14 cellular contexts compared by ENCODE assay signal in genomic region chr15:52257734-52258062, GRCh38. TPM values are rescaled to one million over a fixed set of nuclear protein-coding genes. Genes with fewer than 3 reads are reported as not detected.
DNase-seq lines count a peak whose midpoint lies in the region; ATAC-seq, FAIRE-seq and TF ChIP-seq lines count a peak whose summit lies in the region.
"Had no signal": no experiment of that assay in that cellular context is flagged by ENCODE, and none has a peak within 500 bp of the region (broad histone marks: within the 10 kb centered on the region; RNA-seq: fewer than 3 reads in every experiment).

No MANE protein-coding gene starts in this region.

- peak overlapping the region; percentile 42; the same call in 1 of the 2 replicates for H3K18ac ChIP-seq in H1 (ENCODE audit: extremely low read depth, low read length)

- no peaks in the 10 kb centered on the region for H3K36me3 Mint-ChIP-seq in neural progenitor cell

- no peak overlapping the region for H2BK20ac ChIP-seq in H1 (ENCODE audit: low read length)

- peaks cover 0 to 1% of the 10 kb centered on the region in 2 experiments for H4K20me1 ChIP-seq in H1 (replicated peaks in 1 of 2; ENCODE audit: control insufficient read depth in 1 of 2, insufficient read depth in 2 of 2, low read length in 2 of 2)
- no peaks in the 10 kb centered on the region for H4K20me1 ChIP-seq in neural progenitor cell (ENCODE audit: low read depth)

- peak overlapping the region; percentile 30 for H3K4me3 Mint-ChIP-seq in neural progenitor cell

- H3K9me3 ChIP-seq in H1 (ENCODE audit: insufficient read depth in 2 of 2, low read depth in 1 of 2, low read length in 1 of 2) (no peaks in the 10 kb centered on the region), neural progenitor cell (ENCODE audit: low read depth) (no peaks in the 10 kb centered on the region), stomach (no peaks in the 10 kb centered on the region)
- H3K9me3 ChIP-seq: upper lobe of left lung had no signal

- no peak overlapping the region for H3K23ac ChIP-seq in H1 (ENCODE audit: insufficient read length)

- peaks cover 38% of the 10 kb centered on the region for H3F3A ChIP-seq in neural progenitor cell (ENCODE audit: low read depth)

- DNase-seq in ELR (ENCODE audit: low read depth) (peak; percentile 14), NCI-H2171 (lab: John Stamatoyannopoulos, UW) (peak; percentile 61), H1 (ENCODE audit: low read depth in 1 of 2, low spot score in 2 of 2) (no peak), neural progenitor cell (ENCODE audit: low spot score) (peak; percentile 76), inferior parietal cortex (ENCODE audit: extremely low spot score) (no peak), superior temporal gyrus (ENCODE audit: extremely low spot score) (no peak), stomach (no peak)
- DNase-seq: activated naive CD4-positive, alpha-beta T cell; erythroblast; midbrain; NCI-H2081; upper lobe of left lung had no signal

- H2BK15ac ChIP-seq in H1 (ENCODE audit: low read length), result peak overlapping the region; percentile 84; the same call in 1 of the 2 replicates

- no peaks in the 10 kb centered on the region for H3K27me3 ChIP-seq in H1 (replicated peaks in 1 of 4; ENCODE audit: control insufficient read depth in 3 of 4, extremely low read depth in 1 of 4, insufficient read depth in 3 of 4, low read length in 3 of 4)
- H3K27me3 ChIP-seq in neural progenitor cell, result no peaks in the 10 kb centered on the region
- no peaks in the 10 kb centered on the region for H3K27me3 ChIP-seq in stomach
- H3K27me3 ChIP-seq: upper lobe of left lung had no signal

- H3K79me2 ChIP-seq in H1 (ENCODE audit: control insufficient read depth in 1 of 2, insufficient read depth in 2 of 2, low read length in 2 of 2), result no peaks in the 10 kb centered on the region
- no peaks in the 10 kb centered on the region for H3K79me2 ChIP-seq in neural progenitor cell (ENCODE audit: low read depth)

- H3K4me2 ChIP-seq in H1 (ENCODE audit: insufficient read depth in 1 of 2, low read depth in 2 of 2, low read length in 2 of 2) (no peak overlapping the region), neural progenitor cell (peak overlapping the region; percentile 14)

- CTCF ChIA-PET in H1 (lab: Charles Lee; ENCODE audit: partially characterized antibody), result interaction anchor here (1.1 to 5.6 kb wide), 28 partner anchors 8 to 477 kb away, joined by 3 to 59 read pairs (median 6); partner anchors contain the start of gene ATOSA

- no peak overlapping the region for H3K56ac ChIP-seq in H1 (replicated peaks; ENCODE audit: insufficient read length, low read depth, low read length)

- TF ChIP-seq CTCF in H1 (IDR thresholded peaks at IDR 0.05; ENCODE audit: control extremely low read depth in 1 of 3, insufficient read depth in 1 of 3, low read depth in 1 of 3, low read length in 3 of 3) (no peak), neural progenitor cell (IDR thresholded peaks at IDR 0.05) (no peak), stomach (IDR thresholded peaks at IDR 0.05) (no peak)

- H3K23me2 ChIP-seq in H1 (ENCODE audit: low read depth, low read length), result no peaks in the 10 kb centered on the region

- H2AK5ac ChIP-seq in H1 (ENCODE audit: low read depth, low read length), result no peak overlapping the region

- H3K9me3 Mint-ChIP-seq in neural progenitor cell, result no peaks in the 10 kb centered on the region

- 0 out of 2 replicates have a peak overlapping the region, but pooled peaks have one; percentile 30 for H2BK5ac ChIP-seq in H1 (ENCODE audit: low read depth, low read length)

- H3K27ac ChIP-seq in H1 (ENCODE audit: low read depth, low read length) (no peak overlapping the region), neural progenitor cell (peak overlapping the region; percentile 24), stomach (peak overlapping the region in 1 of 5 donors; percentile 19)

- intact Hi-C loops in stomach (cut with DNase I; ENCODE audit: low total_unique reads), result loop anchor here (10.0 kb wide), 1 partner anchor 477 kb away; no protein-coding TSS in a partner anchor

- no peak for TF ChIP-seq RAD21 in H1 (IDR thresholded peaks at IDR 0.05 in 1 of 2, conservative IDR thresholded peaks at IDR 0.05 in 1 of 2; ENCODE audit: low read depth in 2 of 2, low read length in 2 of 2)

- peaks cover 2% of the 10 kb centered on the region for H3K27me3 Mint-ChIP-seq in neural progenitor cell (ENCODE audit: insufficient read depth, low read depth)

- H2BK12ac ChIP-seq in H1 (ENCODE audit: low read depth, low read length), result peak overlapping the region; percentile 90; the same call in 1 of the 2 replicates

- 89% methylated on average over 5 of the region's 5 CpGs; no CpG with 5 or more reads in 1 of the 2 experiments for WGBS in H1 (ENCODE audit: extremely low coverage in 1 of 2, insufficient coverage in 1 of 2, insufficient read length in 1 of 2, insufficient replicate concordance in 2 of 2, low coverage in 1 of 2, low lambda C conversion rate in 2 of 2, missing lambda C conversion rate in 1 of 2), 2 experiments
- 60 to 74% (median 63%) methylated on average over 5 of the region's 5 CpGs for WGBS in stomach, 5 donors

- H4K91ac ChIP-seq in H1 (replicated peaks; ENCODE audit: insufficient read length, low read length), result no peak overlapping the region

- peak overlapping the region; percentile 46 for H3K4ac ChIP-seq in H1 (replicated peaks; ENCODE audit: insufficient read length, low read depth, low read length)

- POLR2A ChIA-PET in H1 (lab: Charles Lee; ENCODE audit: partially characterized antibody), result interaction anchor here (0.8 to 1.4 kb wide), 5 partner anchors 9 to 478 kb away, joined by 3 to 4 read pairs (median 4); partner anchors contain the start of gene MYO5C

- H3K36me3 ChIP-seq in H1 (ENCODE audit: control insufficient read depth in 2 of 4, insufficient read depth in 4 of 4, low read length in 3 of 4), result peaks cover 2 to 15% (median 8%) of the 10 kb centered on the region in 4 experiments; a peak in 6 of 8 replicates
- H3K36me3 ChIP-seq in neural progenitor cell, result no peaks in the 10 kb centered on the region
- peaks cover 0 to 27% (median 12%) of the 10 kb centered on the region in 4 donors for H3K36me3 ChIP-seq in stomach

- H3K9ac ChIP-seq in H1 (replicated peaks in 1 of 4; ENCODE audit: extremely low read depth in 1 of 4, low read depth in 3 of 4, low read length in 3 of 4) (no peak overlapping the region; a peak in 1 of 7 replicates), neural progenitor cell (no peak overlapping the region)

- H2AFZ ChIP-seq in H1 (ENCODE audit: low read length) (no peak overlapping the region), neural progenitor cell (replicated peaks) (no peak overlapping the region)

- H3K4me3 ChIP-seq in H1 (ENCODE audit: extremely low read depth in 1 of 4, insufficient read depth in 2 of 4, low read depth in 3 of 4, low read length in 4 of 4) (no peak overlapping the region), neural progenitor cell (no peak overlapping the region), stomach (no peak overlapping the region)
- H3K4me3 ChIP-seq: upper lobe of left lung had no signal

- no peak overlapping the region for H2BK120ac ChIP-seq in H1 (replicated peaks; ENCODE audit: low read depth, low read length)

- H3K4me1 ChIP-seq in H1 (replicated peaks in 1 of 4; ENCODE audit: control insufficient read depth in 3 of 4, insufficient read depth in 4 of 4, low read length in 3 of 4) (peaks cover 19 to 25% (median 21%) of the 10 kb centered on the region in 4 experiments), neural progenitor cell (peaks cover 39% of the 10 kb centered on the region), stomach (peaks cover 12 to 55% (median 25%) of the 10 kb centered on the region in 4 donors)

- no peak for FAIRE-seq in H1 (lab: Jason Lieb, UNC)
- FAIRE-seq: G401.6 had no signal

- no peak for ATAC-seq in GM21390 (IDR thresholded peaks at IDR 0.05; ENCODE audit: unreplicated experiment)

- no peak overlapping the region for H4K5ac ChIP-seq in H1 (ENCODE audit: insufficient read length, low read depth, low read length)

- no peak for TF ChIP-seq EP300 in H1 (IDR thresholded peaks at IDR 0.05; ENCODE audit: borderline replicate concordance in 1 of 2, low read depth in 2 of 2, low read length in 2 of 2)
- TF ChIP-seq EP300 in stomach (IDR thresholded peaks at IDR 0.05), result no peak

- H3K27ac Mint-ChIP-seq in neural progenitor cell, result peak overlapping the region; percentile 95

- no peak for TF ChIP-seq POLR2A in H1 (IDR thresholded peaks at IDR 0.05; ENCODE audit: control extremely low read depth in 1 of 2, low read depth in 2 of 2, low read length in 2 of 2)
- TF ChIP-seq POLR2A in stomach (IDR thresholded peaks at IDR 0.05), result no peak

- H3K79me1 ChIP-seq in H1 (ENCODE audit: low read depth, low read length), result no peaks in the 10 kb centered on the region

- no peak overlapping the region for H4K8ac ChIP-seq in H1 (ENCODE audit: extremely low read depth, insufficient read depth, low read length)

- H3K14ac ChIP-seq in H1 (ENCODE audit: insufficient read length), result no peak overlapping the region

- peaks cover 50% of the 10 kb centered on the region for H3K4me1 Mint-ChIP-seq in neural progenitor cell

TF ChIP-seq in H1, 55 proteins besides CTCF, POLR2A, EP300 and RAD21:
- no peak for TF ChIP-seq NANOG (IDR thresholded peaks at IDR 0.05; ENCODE audit: insufficient read depth, low read depth, low read length, poor library complexity, severe bottlenecking)
- no peak for TF ChIP-seq GTF2F1 (IDR thresholded peaks at IDR 0.05; ENCODE audit: borderline replicate concordance, low read depth, low read length)
TF ChIP-seq in H1: peak in this region for 0.

RNA-seq across cellular contexts. Expression of gene MYO5C, which starts 37.9 kb away (rescaled TPM):
- 25.0 and 26.7 TPM in 2 replicates for total RNA-seq in H1 (2021; fragmentation: NEBNext Ultra II Directional; extraction: Animal tissue kit (Norgen Biotek cat#: 25700))
- 7.7 and 8.2 TPM in 2 replicates for polyA plus RNA-seq in H1 (2011; rRNA removed)
- polyA plus RNA-seq in H1 (2011; cell fraction: cytosol; rRNA removed), result 9.7 TPM
- 38.5 TPM for polyA plus RNA-seq in H1 (2011; cell fraction: nucleus; rRNA removed)
- polyA plus RNA-seq in H1 (2012, experiment 1 of 2), result 11.7 to 14.7 TPM (median 13.8 TPM) in 4 replicates
- polyA plus RNA-seq in H1 (2012, experiment 2 of 2), result 0.83 TPM
- 8.6 TPM for polyA plus RNA-seq in H1 (2013, experiment 1 of 2)
- 7.7 TPM for polyA plus RNA-seq in H1 (2013, experiment 2 of 2)
- polyA minus RNA-seq in H1 (2011; rRNA and poly(A)+ RNA removed), result 60.7 and 75.9 TPM in 2 replicates
- polyA minus RNA-seq in H1 (2011; cell fraction: cytosol; rRNA and poly(A)+ RNA removed), result 19.1 TPM
- polyA minus RNA-seq in H1 (2011; cell fraction: nucleus; rRNA and poly(A)+ RNA removed), result 70.1 TPM
- total RNA-seq in neural progenitor cell (ENCODE audit: low replicate concordance), result 22.3 and 24.1 TPM in 2 replicates
- 100 to 1,000 TPM in 1 of 5 donors, 10 to 100 TPM in 4; 22.8 to 148 (median 64.3) TPM for total RNA-seq in stomach
- 1 to 10 TPM; 4.3 to 9.0 (median 5.8) TPM for polyA plus RNA-seq in stomach

Comparison
In these comparisons a context has a peak if more than half of its experiments do, and no peak if none do; other contexts are left out.
1. DNase-seq: peak in ELR (single experiment), NCI-H2171 (single experiment) and neural progenitor cell (single experiment); none in H1 (0 of 2), inferior parietal cortex (single experiment), superior temporal gyrus (single experiment) and stomach (single experiment).